In genomic region chr5:91293131-91293530, GRCh38 we compare ENCODE assay signal across 7 cellular contexts.
A peak's percentile ranks its signal among the peaks of the same experiment; 100 is the strongest.
DNase-seq lines count a peak whose midpoint lies in the region; ATAC-seq and TF ChIP-seq lines count a peak whose summit lies in the region.

No MANE protein-coding gene starts in this region.

- H3K23ac ChIP-seq in neuronal stem cell (ENCODE audit: low read depth, low read length, poor library complexity), result no peak overlapping the region

- H3K9me2 ChIP-seq in hepatocyte (replicated peaks; ENCODE audit: insufficient read depth), result no peaks in the 10 kb centered on the region

- no peak overlapping the region for H3K4ac ChIP-seq in neuronal stem cell (ENCODE audit: low read length)

- no peak overlapping the region for H2AK5ac ChIP-seq in neuronal stem cell (ENCODE audit: low read depth, low read length)

- no peak for TF ChIP-seq CTCF in hepatocyte (IDR thresholded peaks at IDR 0.05; ENCODE audit: poor library complexity)

- no peaks in the 10 kb centered on the region for H4K20me1 ChIP-seq in hepatocyte (ENCODE audit: insufficient read depth, poor library complexity, severe bottlenecking)

- no peak overlapping the region for H2BK12ac ChIP-seq in neuronal stem cell (ENCODE audit: low read length)

- H3K27ac Mint-ChIP-seq in activated naive CD4-positive, alpha-beta T cell treated with anti-CD3 and anti-CD28 coated beads, Interleukin-2, amount 10 ng/mL, durations not matched to agents 7 days and 5 days, result no peak overlapping the region

- no peaks in the 10 kb centered on the region for H3K9me3 ChIP-seq in neuronal stem cell (replicated peaks in 1 of 2; ENCODE audit: control insufficient read depth in 2 of 2, insufficient read depth in 1 of 2, low read depth in 1 of 2, low read length in 2 of 2)
- H3K9me3 ChIP-seq in hepatocyte (ENCODE audit: low read depth), result no peaks in the 10 kb centered on the region

- no peak overlapping the region for H3K14ac ChIP-seq in neuronal stem cell (ENCODE audit: low read length)

- H2BK15ac ChIP-seq in neuronal stem cell (ENCODE audit: low read length), result no peak overlapping the region

- H3K4me3 ChIP-seq in neuronal stem cell (ENCODE audit: low read length in 2 of 2) (no peak overlapping the region), hepatocyte (no peak overlapping the region)

- H4K91ac ChIP-seq in neuronal stem cell (ENCODE audit: low read depth, low read length, poor library complexity), result no peak overlapping the region

- H3K18ac ChIP-seq in neuronal stem cell (ENCODE audit: low read length), result no peak overlapping the region

- ATAC-seq in GM19328 (IDR thresholded peaks at IDR 0.05; ENCODE audit: unreplicated experiment) (peak; percentile 70), HG02885 (IDR thresholded peaks at IDR 0.05; ENCODE audit: poor library complexity, unreplicated experiment) (peak; percentile 80)

- H3K4me1 ChIP-seq in neuronal stem cell (ENCODE audit: control insufficient read depth in 2 of 2, insufficient read depth in 1 of 2, low read depth in 1 of 2, low read length in 2 of 2) (peaks cover 7 to 25% of the 10 kb centered on the region in 2 donors), hepatocyte (ENCODE audit: insufficient read depth) (no peaks in the 10 kb centered on the region)

- H4K8ac ChIP-seq in neuronal stem cell (ENCODE audit: low read depth, low read length), result no peak overlapping the region

- peaks cover 6% of the 10 kb centered on the region for H3K4me1 Mint-ChIP-seq in activated naive CD4-positive, alpha-beta T cell treated with anti-CD3 and anti-CD28 coated beads, Interleukin-2, amount 10 ng/mL, durations not matched to agents 7 days and 5 days

- no peak overlapping the region for H2BK120ac ChIP-seq in neuronal stem cell (ENCODE audit: low read depth, low read length)

- H3K4me2 ChIP-seq in neuronal stem cell (ENCODE audit: insufficient read depth, low read length, poor library complexity, severe bottlenecking) (no peak overlapping the region), hepatocyte (no peak overlapping the region)

- DNase-seq in OCI-M1 (lab: John Stamatoyannopoulos, UW), result peak; percentile 20
- peak; percentile 44 for DNase-seq in neuronal stem cell (ENCODE audit: low spot score)
- DNase-seq in hepatocyte (ENCODE audit: low spot score), result no peak
- DNase-seq in stimulated activated CD8-positive, alpha-beta memory T cell treated with anti-CD3 and anti-CD28 coated beads, Interleukin-4, amount 100 ng/mL, for 48 hours, result no peak
- no peak for DNase-seq in activated naive CD4-positive, alpha-beta T cell treated with anti-CD3 and anti-CD28 coated beads, Interleukin-2, amount 10 ng/mL, durations not matched to agents 7 days and 5 days

- H3K36me3 ChIP-seq in neuronal stem cell (replicated peaks in 1 of 2; ENCODE audit: control insufficient read depth in 2 of 2, insufficient read depth in 2 of 2, low read length in 2 of 2) (no peaks in the 10 kb centered on the region), hepatocyte (replicated peaks; ENCODE audit: insufficient read depth, low read depth) (no peaks in the 10 kb centered on the region)

- H3K27me3 ChIP-seq in neuronal stem cell (ENCODE audit: control insufficient read depth in 3 of 3, insufficient read depth in 3 of 3, low read depth in 1 of 3, low read length in 3 of 3) (no peaks in the 10 kb centered on the region), hepatocyte (no peaks in the 10 kb centered on the region)

- H3K9ac ChIP-seq in neuronal stem cell (ENCODE audit: low read depth, low read length, poor library complexity), result no peak overlapping the region

- no peaks in the 10 kb centered on the region for H3K36me3 Mint-ChIP-seq in activated naive CD4-positive, alpha-beta T cell treated with anti-CD3 and anti-CD28 coated beads, Interleukin-2, amount 10 ng/mL, durations not matched to agents 7 days and 5 days

- H3K27ac ChIP-seq in neuronal stem cell (replicated peaks; ENCODE audit: low read length), result peak overlapping the region; percentile 14
- no peak overlapping the region for H3K27ac ChIP-seq in hepatocyte

- H3K79me2 ChIP-seq in hepatocyte, result no peaks in the 10 kb centered on the region

- H2BK5ac ChIP-seq in neuronal stem cell (ENCODE audit: low read length), result no peak overlapping the region

- CTCF ChIA-PET in activated naive CD4-positive, alpha-beta T cell treated with anti-CD3 and anti-CD28 coated beads, Interleukin-2, amount 10 ng/mL, durations not matched to agents 7 days and 5 days (lab: Charles Lee), result interaction anchor here (1.9 kb wide), 1 partner anchor 12 kb away, joined by 4 read pairs; no protein-coding TSS in a partner anchor

- no peaks in the 10 kb centered on the region for H3K79me1 ChIP-seq in neuronal stem cell (ENCODE audit: low read depth, low read length)

- H3K27me3 Mint-ChIP-seq in activated naive CD4-positive, alpha-beta T cell treated with anti-CD3 and anti-CD28 coated beads, Interleukin-2, amount 10 ng/mL, durations not matched to agents 7 days and 5 days, result peaks cover 8% of the 10 kb centered on the region

- H2AFZ ChIP-seq in neuronal stem cell (ENCODE audit: low read length) (no peak overlapping the region), hepatocyte (no peak overlapping the region)

- H3K9me3 Mint-ChIP-seq in activated naive CD4-positive, alpha-beta T cell treated with anti-CD3 and anti-CD28 coated beads, Interleukin-2, amount 10 ng/mL, durations not matched to agents 7 days and 5 days, result no peaks in the 10 kb centered on the region

- no peak overlapping the region for H3K4me3 Mint-ChIP-seq in activated naive CD4-positive, alpha-beta T cell treated with anti-CD3 and anti-CD28 coated beads, Interleukin-2, amount 10 ng/mL, durations not matched to agents 7 days and 5 days

Comparison
In these comparisons a context has a peak if more than half of its experiments do, and no peak if none do; other contexts are left out.
1. DNase-seq: peak in OCI-M1 (single experiment) and neuronal stem cell (single experiment); none in hepatocyte (single experiment), stimulated activated CD8-positive, alpha-beta memory T cell treated with anti-CD3 and anti-CD28 coated beads, Interleukin-4, amount 100 ng/mL, for 48 hours (single experiment) and activated naive CD4-positive, alpha-beta T cell treated with anti-CD3 and anti-CD28 coated beads, Interleukin-2, amount 10 ng/mL, durations not matched to agents 7 days and 5 days (single experiment).